In the genomic region with DNA sequence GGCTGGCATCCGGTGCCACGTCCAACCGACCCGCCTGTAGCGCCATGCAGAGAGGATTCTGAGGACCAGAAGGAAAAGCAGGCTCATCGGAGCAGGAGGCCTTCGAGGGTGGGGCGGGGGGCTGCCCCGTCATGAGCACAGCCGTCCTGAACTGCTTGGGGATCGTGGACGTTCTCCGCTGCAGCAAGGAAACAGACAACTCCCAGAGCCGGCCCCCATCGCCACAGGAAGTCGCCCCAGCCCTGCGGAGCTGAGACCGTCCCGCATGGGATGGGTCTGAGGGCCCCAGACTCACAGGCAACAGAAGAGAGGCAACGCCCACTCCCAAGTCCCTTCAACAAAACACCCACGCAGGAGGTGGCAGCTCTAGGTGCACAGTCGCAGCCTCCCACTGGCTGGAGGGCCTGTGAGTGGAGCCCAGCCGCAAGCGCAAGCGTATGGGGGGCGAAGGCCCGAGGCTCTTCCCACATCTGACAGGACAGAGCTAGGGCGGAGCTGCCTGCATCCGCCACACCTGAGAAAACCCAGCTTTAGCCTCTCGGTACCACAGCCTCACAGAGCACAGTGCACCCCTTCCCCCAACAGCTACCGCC, we compare ENCODE assay signal across 13 cellular contexts. TPM values are rescaled to one million over a fixed set of nuclear protein-coding genes. Genes with fewer than 3 reads are reported as not detected.
A peak's percentile ranks its signal among the peaks of the same experiment; 100 is the strongest.
DNase-seq lines count a peak whose midpoint lies in the region; ATAC-seq and TF ChIP-seq lines count a peak whose summit lies in the region.
"Had no signal": no experiment of that assay in that cellular context is flagged by ENCODE, and none has a peak within 500 bp of the region (broad histone marks: within the 10 kb centered on the region; RNA-seq: fewer than 3 reads in every experiment).

No MANE protein-coding gene starts in this region.

- H3K4me2 ChIP-seq in GM23338, result no peak overlapping the region

- ATAC-seq in activated CD4-positive, alpha-beta T cell treated with anti-CD3 and anti-CD28 coated beads for 36 hours, result peak; percentile 8
- no peak for ATAC-seq in GM23338

- no peaks in the 10 kb centered on the region for H3K36me3 Mint-ChIP-seq in activated CD4-positive, alpha-beta T cell treated with anti-CD3 and anti-CD28 coated beads for 36 hours (ENCODE audit: low read depth)
- H3K36me3 Mint-ChIP-seq in activated CD4-positive, alpha-beta T cell treated with anti-CD3 and anti-CD28 coated beads, Interleukin-2, amount 10 ng/mL, durations not matched to agents 24 days and 14 days (ENCODE audit: low read depth), result peaks cover 3% of the 10 kb centered on the region
- H3K36me3 Mint-ChIP-seq in GM23338 (ENCODE audit: low read depth), result peaks cover 16% of the 10 kb centered on the region; the same call in 2 of the 3 replicates

- no peaks in the 10 kb centered on the region for H3K9me3 Mint-ChIP-seq in activated CD4-positive, alpha-beta T cell treated with anti-CD3 and anti-CD28 coated beads for 36 hours (ENCODE audit: low read depth)
- H3K9me3 Mint-ChIP-seq in activated CD4-positive, alpha-beta T cell treated with anti-CD3 and anti-CD28 coated beads, Interleukin-2, amount 10 ng/mL, durations not matched to agents 24 days and 14 days, result no peaks in the 10 kb centered on the region
- no peaks in the 10 kb centered on the region for H3K9me3 Mint-ChIP-seq in GM23338
- H3K9me3 Mint-ChIP-seq: memory B cell; stimulated activated naive CD8-positive, alpha-beta T cell treated with anti-CD3 and anti-CD28 coated beads, Interleukin-15, Interleukin-2, amounts not matched to agents 100 ng/mL and 50 ng/mL, for 24 hours had no signal

- no peaks in the 10 kb centered on the region; the same call in 1 of the 2 replicates for H4K20me1 ChIP-seq in GM23338 (replicated peaks; ENCODE audit: insufficient read depth)

- TF ChIP-seq CTCF in GM23338 (conservative IDR thresholded peaks at IDR 0.05; ENCODE audit: low read depth in 2 of 2) (no peak), WERI-Rb-1 (IDR thresholded peaks at IDR 0.05; ENCODE audit: low read depth, low read length) (no peak), GM20000 (IDR thresholded peaks at IDR 0.05; ENCODE audit: extremely low read depth, missing control alignments) (no peak)

- H3K4me3 ChIP-seq in GM23338 (no peak overlapping the region), WERI-Rb-1 (ENCODE audit: low read depth, low read length) (no peak overlapping the region)

- peaks cover 3% of the 10 kb centered on the region; the same call in 1 of the 2 replicates for H3K79me2 ChIP-seq in GM23338 (replicated peaks; ENCODE audit: insufficient read depth)

- H3K27me3 Mint-ChIP-seq in activated CD4-positive, alpha-beta T cell treated with anti-CD3 and anti-CD28 coated beads for 36 hours, result no peaks in the 10 kb centered on the region
- H3K27me3 Mint-ChIP-seq in activated CD4-positive, alpha-beta T cell treated with anti-CD3 and anti-CD28 coated beads, Interleukin-2, amount 10 ng/mL, durations not matched to agents 24 days and 14 days, result no peaks in the 10 kb centered on the region
- peaks cover 12% of the 10 kb centered on the region for H3K27me3 Mint-ChIP-seq in GM23338 (ENCODE audit: insufficient read depth, low read depth, poor library complexity)
- H3K27me3 Mint-ChIP-seq: memory B cell; stimulated activated naive CD8-positive, alpha-beta T cell treated with anti-CD3 and anti-CD28 coated beads, Interleukin-15, Interleukin-2, amounts not matched to agents 100 ng/mL and 50 ng/mL, for 24 hours had no signal

- POLR2A ChIA-PET in activated CD4-positive, alpha-beta T cell treated with anti-CD3 and anti-CD28 coated beads for 36 hours (lab: Charles Lee), result no interaction called here

- no peaks in the 10 kb centered on the region for H3K36me3 ChIP-seq in GM23338 (ENCODE audit: insufficient read depth)
- peaks cover 18% of the 10 kb centered on the region for H3K36me3 ChIP-seq in WERI-Rb-1

- no peak overlapping the region for H3K4me3 Mint-ChIP-seq in activated CD4-positive, alpha-beta T cell treated with anti-CD3 and anti-CD28 coated beads for 36 hours
- H3K4me3 Mint-ChIP-seq in activated CD4-positive, alpha-beta T cell treated with anti-CD3 and anti-CD28 coated beads, Interleukin-2, amount 10 ng/mL, durations not matched to agents 24 days and 14 days, result no peak overlapping the region
- H3K4me3 Mint-ChIP-seq in GM23338, result no peak overlapping the region
- H3K4me3 Mint-ChIP-seq: memory B cell; stimulated activated naive CD8-positive, alpha-beta T cell treated with anti-CD3 and anti-CD28 coated beads, Interleukin-15, Interleukin-2, amounts not matched to agents 100 ng/mL and 50 ng/mL, for 24 hours had no signal

- H3K4me1 ChIP-seq in GM23338 (ENCODE audit: insufficient read depth), result peaks cover 8% of the 10 kb centered on the region; the same call in 1 of the 2 replicates

- H3K4me1 Mint-ChIP-seq in activated CD4-positive, alpha-beta T cell treated with anti-CD3 and anti-CD28 coated beads for 36 hours, result peaks cover 20% of the 10 kb centered on the region
- H3K4me1 Mint-ChIP-seq in activated CD4-positive, alpha-beta T cell treated with anti-CD3 and anti-CD28 coated beads, Interleukin-2, amount 10 ng/mL, durations not matched to agents 24 days and 14 days, result peaks cover 13% of the 10 kb centered on the region
- peaks cover 22% of the 10 kb centered on the region for H3K4me1 Mint-ChIP-seq in GM23338

- no peaks in the 10 kb centered on the region for H3K9me3 ChIP-seq in WERI-Rb-1 (ENCODE audit: severe bottlenecking)

- DNase-seq in activated CD4-positive, alpha-beta T cell treated with anti-CD3 and anti-CD28 coated beads for 36 hours, result peak; percentile 29
- DNase-seq in activated CD4-positive, alpha-beta T cell treated with anti-CD3 and anti-CD28 coated beads, Interleukin-2, amount 10 ng/mL, durations not matched to agents 24 days and 14 days, result no peak
- DNase-seq in GM23338 (ENCODE audit: low spot score) (peak; percentile 37), WERI-Rb-1 (no peak), islet precursor cell (peak; percentile 30), GM20000 (ENCODE audit: low spot score) (no peak), NCI-H748 treated with DMSO at 0.1 percent for 48 hours (lab: John Stamatoyannopoulos, UW) (no peak), NCI-H2107 treated with DMSO at 0.1 percent for 48 hours (lab: John Stamatoyannopoulos, UW; ENCODE audit: unreplicated experiment) (no peak)
- DNase-seq: aorta, left cardiac atrium had no signal

- peaks cover 12% of the 10 kb centered on the region; the same call in 1 of the 2 replicates for H3F3A ChIP-seq in GM23338 (replicated peaks; ENCODE audit: low read depth)

- no peaks in the 10 kb centered on the region for H3K27me3 ChIP-seq in GM23338 (ENCODE audit: insufficient read depth)
- no peaks in the 10 kb centered on the region for H3K27me3 ChIP-seq in WERI-Rb-1 (ENCODE audit: insufficient read depth, low read depth, severe bottlenecking)

- no peak overlapping the region for H3K27ac Mint-ChIP-seq in activated CD4-positive, alpha-beta T cell treated with anti-CD3 and anti-CD28 coated beads for 36 hours
- no peak overlapping the region for H3K27ac Mint-ChIP-seq in activated CD4-positive, alpha-beta T cell treated with anti-CD3 and anti-CD28 coated beads, Interleukin-2, amount 10 ng/mL, durations not matched to agents 24 days and 14 days
- H3K27ac Mint-ChIP-seq in GM23338, result no peak overlapping the region
- H3K27ac Mint-ChIP-seq: memory B cell; stimulated activated naive CD8-positive, alpha-beta T cell treated with anti-CD3 and anti-CD28 coated beads, Interleukin-15, Interleukin-2, amounts not matched to agents 100 ng/mL and 50 ng/mL, for 24 hours had no signal

- CTCF ChIA-PET in activated CD4-positive, alpha-beta T cell treated with anti-CD3 and anti-CD28 coated beads for 36 hours (lab: Charles Lee), result interaction anchor here (0.6 to 1.4 kb wide), 6 partner anchors 35 to 350 kb away, joined by 3 to 5 read pairs (median 4); no protein-coding TSS in a partner anchor

- H3K27ac ChIP-seq in GM23338 (ENCODE audit: low read depth) (no peak overlapping the region), WERI-Rb-1 (peak overlapping the region; percentile 16; the same call in 1 of the 2 replicates)
- H3K27ac ChIP-seq: 22Rv1 had no signal

- H3K9me2 ChIP-seq in GM23338 (ENCODE audit: insufficient read depth), result no peaks in the 10 kb centered on the region

- intact Hi-C loops in activated CD4-positive, alpha-beta T cell treated with anti-CD3 and anti-CD28 coated beads for 36 hours (cut with DNase I, micrococcal nuclease), result no loop called here
- intact Hi-C loops in activated CD4-positive, alpha-beta T cell treated with anti-CD3 and anti-CD28 coated beads, Interleukin-2, amount 10 ng/mL, durations not matched to agents 24 days and 14 days (cut with micrococcal nuclease), result no loop called here

- no peak overlapping the region for H2AFZ ChIP-seq in GM23338

TF ChIP-seq in GM23338, 12 proteins besides CTCF, POLR2A, EP300 and RAD21:
- TF ChIP-seq, protein P1, sequence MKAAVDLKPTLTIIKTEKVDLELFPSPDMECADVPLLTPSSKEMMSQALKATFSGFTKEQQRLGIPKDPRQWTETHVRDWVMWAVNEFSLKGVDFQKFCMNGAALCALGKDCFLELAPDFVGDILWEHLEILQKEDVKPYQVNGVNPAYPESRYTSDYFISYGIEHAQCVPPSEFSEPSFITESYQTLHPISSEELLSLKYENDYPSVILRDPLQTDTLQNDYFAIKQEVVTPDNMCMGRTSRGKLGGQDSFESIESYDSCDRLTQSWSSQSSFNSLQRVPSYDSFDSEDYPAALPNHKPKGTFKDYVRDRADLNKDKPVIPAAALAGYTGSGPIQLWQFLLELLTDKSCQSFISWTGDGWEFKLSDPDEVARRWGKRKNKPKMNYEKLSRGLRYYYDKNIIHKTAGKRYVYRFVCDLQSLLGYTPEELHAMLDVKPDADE (IDR thresholded peaks at IDR 0.05), result no peak
- TF ChIP-seq CREB1 (CRISPR knock-in tag; IDR thresholded peaks at IDR 0.05; ENCODE audit: low read depth), result no peak
- TF ChIP-seq JUNB (IDR thresholded peaks at IDR 0.05; ENCODE audit: unreplicated experiment), result no peak
- TF ChIP-seq EZH2phosphoT487 (IDR thresholded peaks at IDR 0.05; ENCODE audit: unreplicated experiment), result no peak

RNA-seq across cellular contexts. Expression of a gene that starts 25.2 kb away (rescaled TPM):
- 1 to 10 TPM; 8.5 to 9.1 TPM for total RNA-seq in activated CD4-positive, alpha-beta T cell treated with anti-CD3 and anti-CD28 coated beads for 36 hours
- 15.7 and 16.3 TPM in 2 replicates for total RNA-seq in activated CD4-positive, alpha-beta T cell treated with anti-CD3 and anti-CD28 coated beads, Interleukin-2, amount 10 ng/mL, durations not matched to agents 24 days and 14 days
- total RNA-seq in GM23338 (2014; rRNA removed; shearing (Covaris generic)), result 18.1 and 21.8 TPM in 2 replicates
- 10.5 and 11.6 TPM in 2 replicates for polyA plus RNA-seq in GM23338 (2016; fragmentation: Nextera tagmentation; extraction: Ambion mirVana)

RNA-seq across cellular contexts. Expression of a gene that starts 42.0 kb away (rescaled TPM):
- total RNA-seq in activated CD4-positive, alpha-beta T cell treated with anti-CD3 and anti-CD28 coated beads for 36 hours, result over 10,000 TPM in 1 of 2 experiments, 1,000 to 10,000 TPM in 1; 9,205 to 11,516 TPM
- total RNA-seq in activated CD4-positive, alpha-beta T cell treated with anti-CD3 and anti-CD28 coated beads, Interleukin-2, amount 10 ng/mL, durations not matched to agents 24 days and 14 days, result 7,275 and 7,450 TPM in 2 replicates
- 6,061 and 6,196 TPM in 2 replicates for total RNA-seq in GM23338 (2014; rRNA removed; shearing (Covaris generic))
- 11,484 and 12,398 TPM in 2 replicates for polyA plus RNA-seq in GM23338 (2016; fragmentation: Nextera tagmentation; extraction: Ambion mirVana)

Comparison
In these comparisons a context has a peak if more than half of its experiments do, and no peak if none do; other contexts are left out.
1. DNase-seq: peak in activated CD4-positive, alpha-beta T cell treated with anti-CD3 and anti-CD28 coated beads for 36 hours (single experiment), GM23338 (single experiment) and islet precursor cell (single experiment); none in activated CD4-positive, alpha-beta T cell treated with anti-CD3 and anti-CD28 coated beads, Interleukin-2, amount 10 ng/mL, durations not matched to agents 24 days and 14 days (single experiment), WERI-Rb-1 (single experiment), GM20000 (single experiment), NCI-H748 treated with DMSO at 0.1 percent for 48 hours (single experiment) and NCI-H2107 treated with DMSO at 0.1 percent for 48 hours (single experiment).